Comparison of ENCODE assay signal across 8 cellular contexts in genomic region chr7:5692845-5693278, GRCh38.
A peak's percentile ranks its signal among the peaks of the same experiment; 100 is the strongest.
DNase-seq lines count a peak whose midpoint lies in the region; ATAC-seq and TF ChIP-seq lines count a peak whose summit lies in the region.

No MANE protein-coding gene starts in this region.

- TF ChIP-seq CTCF in right lobe of liver (IDR thresholded peaks at IDR 0.05): no peak

- no peak overlapping the region for H3K4me3 ChIP-seq in right lobe of liver

- TF ChIP-seq POLR2A in right lobe of liver (IDR thresholded peaks at IDR 0.05): no peak

- no peaks in the 10 kb centered on the region for H3K36me3 ChIP-seq in right lobe of liver

- WGBS in right lobe of liver (ENCODE audit: insufficient coverage, low coverage, low lambda C conversion rate, missing lambda C conversion rate): 52% methylated on average over 7 of the region's 7 CpGs

- no peaks in the 10 kb centered on the region for H3K9me3 ChIP-seq in right lobe of liver

- no peaks in the 10 kb centered on the region for H3K27me3 Mint-ChIP-seq in activated naive CD8-positive, alpha-beta T cell

- ATAC-seq in right lobe of liver (no peak), HG03135 (IDR thresholded peaks at IDR 0.05; ENCODE audit: unreplicated experiment) (no peak), HG02973 (IDR thresholded peaks at IDR 0.05; ENCODE audit: unreplicated experiment) (no peak)
- ATAC-seq in activated CD4-positive, CD25-positive, alpha-beta regulatory T cell treated with anti-CD3 and anti-CD28 coated beads, Interleukin-2, amount 50 U/mL, for 24 hours: no peak

- intact Hi-C loops in right lobe of liver (cut with DNase I): no loop called here

- H3K27ac ChIP-seq in right lobe of liver: peak overlapping the region; percentile 11 to 65 (median 44)

- DNase-seq in DMS79 (lab: John Stamatoyannopoulos, UW) (peak; percentile 17), NCI-H1105 treated with DMSO at 0.1 percent for 48 hours (lab: John Stamatoyannopoulos, UW) (peak; percentile 82), right lobe of liver (no peak)
- no peak for DNase-seq in stimulated activated CD8-positive, alpha-beta memory T cell treated with anti-CD3 and anti-CD28 coated beads, Interleukin-4, amount 100 ng/mL, for 48 hours

- H3K36me3 Mint-ChIP-seq in activated naive CD8-positive, alpha-beta T cell: peaks cover 13% of the 10 kb centered on the region

- H3K27me3 ChIP-seq in right lobe of liver: no peaks in the 10 kb centered on the region

- H3K4me1 ChIP-seq in right lobe of liver: peaks cover 0 to 40% (median 17%) of the 10 kb centered on the region in 4 donors

- H3K4me3 Mint-ChIP-seq in activated naive CD8-positive, alpha-beta T cell: peak overlapping the region; percentile 90

- peak overlapping the region; percentile 98 for H3K27ac Mint-ChIP-seq in activated naive CD8-positive, alpha-beta T cell

- H3K4me1 Mint-ChIP-seq in activated naive CD8-positive, alpha-beta T cell (ENCODE audit: low read depth): peaks cover 99% of the 10 kb centered on the region

- H3K9me3 Mint-ChIP-seq in activated naive CD8-positive, alpha-beta T cell (ENCODE audit: low read depth): no peaks in the 10 kb centered on the region

Comparison
In these comparisons a context has a peak if more than half of its experiments do, and no peak if none do; other contexts are left out.
1. DNase-seq: peak in DMS79 (single experiment) and NCI-H1105 treated with DMSO at 0.1 percent for 48 hours (single experiment); none in right lobe of liver (0 of 3) and stimulated activated CD8-positive, alpha-beta memory T cell treated with anti-CD3 and anti-CD28 coated beads, Interleukin-4, amount 100 ng/mL, for 48 hours (single experiment).